9 cellular contexts compared by ENCODE assay signal in genomic region chr5:88666761-88667186, GRCh38.
DNase-seq lines count a peak whose midpoint lies in the region; ATAC-seq, FAIRE-seq and TF ChIP-seq lines count a peak whose summit lies in the region.
"Had no signal": no experiment of that assay in that cellular context is flagged by ENCODE, and none has a peak within 500 bp of the region (broad histone marks: within the 10 kb centered on the region; RNA-seq: fewer than 3 reads in every experiment).

No MANE protein-coding gene starts in this region.

- H3K4me1 Mint-ChIP-seq in activated T-helper 2 cell treated with anti-CD3 and anti-CD28 coated beads, Interferon-gamma antibody, Interleukin-2, Interleukin-4, amounts not matched to agents 10 μg/mL and 5 μg/mL and 100 μg/mL, durations not matched to agents 14 hours and 24 hours and 36 hours (ENCODE audit: low read depth), result peaks cover 28% of the 10 kb centered on the region

- no peaks in the 10 kb centered on the region for H4K20me1 ChIP-seq in HepG2 (ENCODE audit: insufficient read depth, low read length)

- under 1% methylated on average over 16 of the region's 16 CpGs for WGBS in HepG2 (ENCODE audit: low lambda C conversion rate)

- H3K4me3 ChIP-seq in AG04449 (ENCODE audit: low read depth, low read length) (peak overlapping the region; percentile 45), HepG2 (replicated peaks in 1 of 3; ENCODE audit: insufficient read depth in 1 of 3, low read depth in 2 of 3, low read length in 3 of 3) (peak overlapping the region; percentile 21 to 61 (median 51); a peak in 5 of 6 replicates)

- peak overlapping the region; percentile 81 for H3K4me2 ChIP-seq in HepG2 (ENCODE audit: low read depth, low read length)

- in situ Hi-C loops in HepG2 (cut with HindIII; ENCODE audit: extremely low pct_ligation_motif_present, low pct_unique_long_range_greater_than_20kb), result no loop called here

- peak overlapping the region; percentile 36 for H2AFZ ChIP-seq in HepG2 (ENCODE audit: low read length)

- ATAC-seq in GM19351 (IDR thresholded peaks at IDR 0.05; ENCODE audit: unreplicated experiment) (peak; percentile 51), HG03439 (IDR thresholded peaks at IDR 0.05; ENCODE audit: unreplicated experiment) (peak; percentile 47), HepG2 (peak; percentile 28; the same call in 2 of the 3 replicates)
- ATAC-seq: HCT116 had no signal

- no peak for TF ChIP-seq RAD21 in HepG2 (CRISPR knock-in tag; IDR thresholded peaks at IDR 0.05)

- no peak for TF ChIP-seq POLR2A in HepG2 (IDR thresholded peaks at IDR 0.05; ENCODE audit: insufficient read depth in 1 of 2, low read depth in 2 of 2, low read length in 2 of 2)

- H3K9ac ChIP-seq in HepG2 (ENCODE audit: insufficient read depth, low read depth, low read length), result no peak overlapping the region

- H3K79me2 ChIP-seq in HepG2 (ENCODE audit: insufficient read depth, low read length), result no peaks in the 10 kb centered on the region

- POLR2A ChIA-PET in AG04449 (lab: Yijun Ruan, JAX) (interaction anchor here (0.7 kb wide), 1 partner anchor 1885 kb away, joined by 3 read pairs; no protein-coding TSS in a partner anchor), HepG2 (lab: Yijun Ruan, JAX) (no interaction called here)

- H3K9me3 ChIP-seq in HepG2 (ENCODE audit: low read length), result no peaks in the 10 kb centered on the region

- CTCF ChIA-PET in AG04449 (lab: Yijun Ruan, JAX) (interaction anchor here (1.6 kb wide), 1 partner anchor 24 kb away, joined by 4 read pairs; no protein-coding TSS in a partner anchor), HepG2 (lab: Yijun Ruan, JAX; ENCODE audit: low intra/inter-chr PET ratio, low total read pairs) (no interaction called here)

- TF ChIP-seq EP300 in HepG2 (IDR thresholded peaks at IDR 0.05; ENCODE audit: low read depth in 2 of 2, low read length in 2 of 2) (no peak), HepG2 (CRISPR knock-in tag; IDR thresholded peaks at IDR 0.05; ENCODE audit: borderline replicate concordance) (no peak)

- TF ChIP-seq CTCF in AG04449 (IDR thresholded peaks at IDR 0.05; ENCODE audit: insufficient read depth, low read length, missing control alignments) (no peak), HepG2 (CRISPR knock-in tag; IDR thresholded peaks at IDR 0.05) (no peak)

- H3K9me3 Mint-ChIP-seq in activated T-helper 2 cell treated with anti-CD3 and anti-CD28 coated beads, Interferon-gamma antibody, Interleukin-2, Interleukin-4, amounts not matched to agents 10 μg/mL and 5 μg/mL and 100 μg/mL, durations not matched to agents 14 hours and 24 hours and 36 hours, result no peaks in the 10 kb centered on the region

- H3K36me3 ChIP-seq in HepG2 (replicated peaks in 1 of 2; ENCODE audit: control insufficient read depth in 1 of 2, insufficient read depth in 2 of 2, low read length in 2 of 2), result no peaks in the 10 kb centered on the region

- peaks cover 80% of the 10 kb centered on the region for H3K27me3 Mint-ChIP-seq in activated T-helper 2 cell treated with anti-CD3 and anti-CD28 coated beads, Interferon-gamma antibody, Interleukin-2, Interleukin-4, amounts not matched to agents 10 μg/mL and 5 μg/mL and 100 μg/mL, durations not matched to agents 14 hours and 24 hours and 36 hours (ENCODE audit: low read depth)

- no TSS peak for BruUV-seq in HepG2 (replicated peaks; lab: Mats Ljungman, UMichigan)

- H3K4me1 ChIP-seq in HepG2 (ENCODE audit: insufficient read depth, low read length), result peaks cover 16% of the 10 kb centered on the region; the same call in 1 of the 2 replicates

- H3K4me3 Mint-ChIP-seq in activated T-helper 2 cell treated with anti-CD3 and anti-CD28 coated beads, Interferon-gamma antibody, Interleukin-2, Interleukin-4, amounts not matched to agents 10 μg/mL and 5 μg/mL and 100 μg/mL, durations not matched to agents 14 hours and 24 hours and 36 hours (ENCODE audit: low read depth), result peak overlapping the region; percentile 78

- H3K27me3 ChIP-seq in HepG2 (ENCODE audit: control insufficient read depth in 1 of 2, insufficient read depth in 2 of 2, low read length in 2 of 2), result peaks cover 4 to 21% of the 10 kb centered on the region in 2 experiments; a peak in 3 of 5 replicates

- H3K27ac Mint-ChIP-seq in activated T-helper 2 cell treated with anti-CD3 and anti-CD28 coated beads, Interferon-gamma antibody, Interleukin-2, Interleukin-4, amounts not matched to agents 10 μg/mL and 5 μg/mL and 100 μg/mL, durations not matched to agents 14 hours and 24 hours and 36 hours, result no peak overlapping the region

- FAIRE-seq in HepG2 (lab: Jason Lieb, UNC), result no peak

- intact Hi-C loops in activated T-helper 2 cell treated with anti-CD3 and anti-CD28 coated beads, Interferon-gamma antibody, Interleukin-2, Interleukin-4, amounts not matched to agents 10 μg/mL and 5 μg/mL and 100 μg/mL, durations not matched to agents 14 hours and 24 hours and 36 hours (cut with micrococcal nuclease), result loop anchor here (1.0 to 10.0 kb wide), 4 partner anchors 9 to 526 kb away; partner anchors contain the start of gene TMEM161B
- intact Hi-C loops in HepG2 (cut with micrococcal nuclease; ENCODE audit: unreplicated experiment), result no loop called here

- DNase-seq in AG04449 (ENCODE audit: low read depth, low spot score) (no peak), HepG2 (ENCODE audit: low spot score) (no peak), NCI-H1092 treated with DMSO at 0.1 percent for 48 hours (lab: John Stamatoyannopoulos, UW) (no peak), 8988T (no peak), Ammon's horn (ENCODE audit: low spot score) (no peak)
- DNase-seq in activated T-helper 2 cell treated with anti-CD3 and anti-CD28 coated beads, Interferon-gamma antibody, Interleukin-2, Interleukin-4, amounts not matched to agents 10 μg/mL and 5 μg/mL and 100 μg/mL, durations not matched to agents 14 hours and 24 hours and 36 hours (ENCODE audit: low spot score), result no peak

- no peaks in the 10 kb centered on the region for H3K36me3 Mint-ChIP-seq in activated T-helper 2 cell treated with anti-CD3 and anti-CD28 coated beads, Interferon-gamma antibody, Interleukin-2, Interleukin-4, amounts not matched to agents 10 μg/mL and 5 μg/mL and 100 μg/mL, durations not matched to agents 14 hours and 24 hours and 36 hours (ENCODE audit: low read depth)

- H3K27ac ChIP-seq in HepG2 (ENCODE audit: extremely low read length, insufficient read depth, low read length), result no peak overlapping the region

TF ChIP-seq in HepG2, 621 proteins besides CTCF, POLR2A, EP300 and RAD21:
- TF ChIP-seq ZBTB39 (CRISPR knock-in tag; IDR thresholded peaks at IDR 0.05) (no peak), PLRG1 (conservative IDR thresholded peaks at IDR 0.05) (no peak), HMG20A (CRISPR knock-in tag; IDR thresholded peaks at IDR 0.05; ENCODE audit: borderline replicate concordance) (no peak), ZNF160 (CRISPR knock-in tag; IDR thresholded peaks at IDR 0.05) (no peak), YEATS2 (CRISPR knock-in tag; IDR thresholded peaks at IDR 0.05; ENCODE audit: borderline replicate concordance) (no peak), SMAD3 (CRISPR knock-in tag; IDR thresholded peaks at IDR 0.05) (no peak), ZNF460 (CRISPR knock-in tag; IDR thresholded peaks at IDR 0.05; ENCODE audit: borderline replicate concordance) (no peak), IKZF1 (IDR thresholded peaks at IDR 0.05) (no peak), ZNF205 (CRISPR knock-in tag; IDR thresholded peaks at IDR 0.05) (no peak)
